ENCODE assay signal across 1 cellular context in genomic region chr5:102850503-102850902, GRCh38.
TF ChIP-seq lines count a peak whose summit lies in the region.

No MANE protein-coding gene starts in this region.

TF ChIP-seq in SK-N-SH treated with all-trans-retinoic acid at 6 μM for 48 hours, 23 proteins besides CTCF, POLR2A, EP300 and RAD21 (continued from another document):
- TF ChIP-seq CREB5 (CRISPR knock-in tag; IDR thresholded peaks at IDR 0.05; ENCODE audit: low read depth) = no peak
